Comparison of ENCODE assay signal across 8 cellular contexts in the genomic region with DNA sequence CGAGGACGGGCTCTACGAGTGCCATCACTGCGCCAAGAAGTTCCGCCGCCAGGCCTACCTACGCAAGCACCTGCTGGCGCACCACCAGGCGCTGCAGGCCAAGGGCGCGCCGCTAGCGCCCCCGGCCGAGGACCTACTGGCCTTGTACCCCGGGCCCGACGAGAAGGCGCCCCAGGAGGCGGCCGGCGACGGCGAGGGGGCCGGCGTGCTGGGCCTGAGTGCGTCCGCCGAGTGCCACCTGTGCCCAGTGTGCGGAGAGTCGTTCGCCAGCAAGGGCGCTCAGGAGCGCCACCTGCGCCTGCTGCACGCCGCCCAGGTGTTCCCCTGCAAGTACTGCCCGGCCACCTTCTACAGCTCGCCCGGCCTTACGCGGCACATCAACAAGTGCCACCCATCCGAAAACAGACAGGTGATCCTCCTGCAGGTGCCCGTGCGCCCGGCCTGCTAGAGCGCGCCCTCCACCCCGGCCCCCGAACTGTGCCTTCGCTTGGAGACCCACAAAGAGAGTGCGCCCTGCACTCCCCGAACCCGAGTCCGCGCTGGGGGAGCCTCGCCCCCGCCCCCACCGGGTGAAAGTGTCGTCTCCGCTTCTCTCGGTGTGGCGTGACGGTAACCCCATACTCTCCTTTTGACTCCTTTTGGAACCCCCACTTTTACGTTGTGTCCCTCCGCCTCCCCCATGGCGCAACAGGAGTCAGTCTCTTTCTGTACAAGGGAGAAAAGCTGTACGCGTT. TPM values are rescaled to one million over a fixed set of nuclear protein-coding genes. Genes with fewer than 3 reads are reported as not detected.
DNase-seq lines count a peak whose midpoint lies in the region; ATAC-seq and TF ChIP-seq lines count a peak whose summit lies in the region.

No MANE protein-coding gene starts in this region.

- H3K36me3 Mint-ChIP-seq in Calu3 (ENCODE audit: insufficient read depth, unreplicated experiment): no peaks in the 10 kb centered on the region
- peaks cover 22% of the 10 kb centered on the region for H3K36me3 Mint-ChIP-seq in activated T-helper 2 cell treated with anti-CD3 and anti-CD28 coated beads, Interferon-gamma antibody, Interleukin-2, Interleukin-4, amounts not matched to agents 10 μg/mL and 5 μg/mL and 100 μg/mL, durations not matched to agents 14 hours and 24 hours and 36 hours (ENCODE audit: low read depth)

- H3K27ac ChIP-seq in HUES64 (ENCODE audit: low read depth, low read length): no peak overlapping the region
- H3K27ac ChIP-seq in right lobe of liver: no peak overlapping the region

- no TSS peak for BruUV-seq in Calu3 (replicated peaks; lab: Mats Ljungman, UMichigan)

- peaks cover 45% of the 10 kb centered on the region for H3K4me1 ChIP-seq in HUES64 (ENCODE audit: insufficient read depth, low read length)
- H3K4me1 ChIP-seq in right lobe of liver: peaks cover 0 to 18% (median 0%) of the 10 kb centered on the region in 4 donors

- TF ChIP-seq CTCF in Calu3 (IDR thresholded peaks at IDR 0.05; ENCODE audit: unreplicated experiment) (no peak), right lobe of liver (IDR thresholded peaks at IDR 0.05) (peak in 2 of 4 donors; percentile 6 to 15)

- CTCF ChIA-PET in Calu3 (lab: Charles Lee): no interaction called here

- intact Hi-C loops in Calu3 (cut with micrococcal nuclease; ENCODE audit: unreplicated experiment): loop anchor here (10.0 kb wide), 1 partner anchor 285 kb away; no protein-coding TSS in a partner anchor
- intact Hi-C loops in activated T-helper 2 cell treated with anti-CD3 and anti-CD28 coated beads, Interferon-gamma antibody, Interleukin-2, Interleukin-4, amounts not matched to agents 10 μg/mL and 5 μg/mL and 100 μg/mL, durations not matched to agents 14 hours and 24 hours and 36 hours (cut with micrococcal nuclease): loop anchor here (2.0 to 10.0 kb wide), 5 partner anchors 43 to 1138 kb away; a partner anchor contains a TSS
- intact Hi-C loops in right lobe of liver (cut with DNase I): loop anchor here in 1 of 2 donors (10.0 kb wide), 1 partner anchor 195 kb away; no protein-coding TSS in a partner anchor

- H3K4me1 Mint-ChIP-seq in Calu3 (ENCODE audit: low read depth, unreplicated experiment): no peaks in the 10 kb centered on the region
- peaks cover 25% of the 10 kb centered on the region for H3K4me1 Mint-ChIP-seq in activated T-helper 2 cell treated with anti-CD3 and anti-CD28 coated beads, Interferon-gamma antibody, Interleukin-2, Interleukin-4, amounts not matched to agents 10 μg/mL and 5 μg/mL and 100 μg/mL, durations not matched to agents 14 hours and 24 hours and 36 hours (ENCODE audit: low read depth)

- no peak overlapping the region for H3K27ac Mint-ChIP-seq in Calu3 (ENCODE audit: unreplicated experiment)
- peak overlapping the region; percentile 56 for H3K27ac Mint-ChIP-seq in activated T-helper 2 cell treated with anti-CD3 and anti-CD28 coated beads, Interferon-gamma antibody, Interleukin-2, Interleukin-4, amounts not matched to agents 10 μg/mL and 5 μg/mL and 100 μg/mL, durations not matched to agents 14 hours and 24 hours and 36 hours

- DNase-seq in Calu3 (peak; percentile 28), right lobe of liver (no peak), GM19240 (ENCODE audit: insufficient read length, low spot score) (no peak)
- no peak for DNase-seq in activated T-helper 2 cell treated with anti-CD3 and anti-CD28 coated beads, Interferon-gamma antibody, Interleukin-2, Interleukin-4, amounts not matched to agents 10 μg/mL and 5 μg/mL and 100 μg/mL, durations not matched to agents 14 hours and 24 hours and 36 hours (ENCODE audit: low spot score)

- H3K27me3 ChIP-seq in HUES64 (ENCODE audit: insufficient read depth, low read length) (peaks cover 100% of the 10 kb centered on the region), right lobe of liver (peaks cover 0 to 44% of the 10 kb centered on the region in 2 donors)

- H3K9ac ChIP-seq in HUES64 (ENCODE audit: low read depth, low read length): no peak overlapping the region

- WGBS in HUES64: under 1% methylated on average over 69 of the region's 69 CpGs
- 4% methylated on average over 11 of the region's 69 CpGs for WGBS in right lobe of liver (ENCODE audit: insufficient coverage, low coverage, low lambda C conversion rate, missing lambda C conversion rate)

- no peaks in the 10 kb centered on the region for H3K9me3 Mint-ChIP-seq in Calu3 (ENCODE audit: low read depth, unreplicated experiment)
- H3K9me3 Mint-ChIP-seq in activated T-helper 2 cell treated with anti-CD3 and anti-CD28 coated beads, Interferon-gamma antibody, Interleukin-2, Interleukin-4, amounts not matched to agents 10 μg/mL and 5 μg/mL and 100 μg/mL, durations not matched to agents 14 hours and 24 hours and 36 hours: no peaks in the 10 kb centered on the region

- H3K9me3 ChIP-seq in HUES64 (ENCODE audit: insufficient read depth, low read depth, low read length): no peaks in the 10 kb centered on the region
- H3K9me3 ChIP-seq in right lobe of liver: no peaks in the 10 kb centered on the region

- H3K4me3 ChIP-seq in HUES64 (ENCODE audit: low read length) (peak overlapping the region; percentile 48), right lobe of liver (peak overlapping the region in 1 of 3 donors; percentile 10)

- ATAC-seq in right lobe of liver (peak in 3 of 4 donors; percentile 27 to 52 (median 42)), HG03520 (IDR thresholded peaks at IDR 0.05; ENCODE audit: unreplicated experiment) (no peak), GM21786 (IDR thresholded peaks at IDR 0.05; ENCODE audit: unreplicated experiment) (no peak), HG02938 (IDR thresholded peaks at IDR 0.05; ENCODE audit: unreplicated experiment) (no peak)

- H3K27me3 Mint-ChIP-seq in Calu3 (ENCODE audit: unreplicated experiment): peaks cover 12% of the 10 kb centered on the region
- H3K27me3 Mint-ChIP-seq in activated T-helper 2 cell treated with anti-CD3 and anti-CD28 coated beads, Interferon-gamma antibody, Interleukin-2, Interleukin-4, amounts not matched to agents 10 μg/mL and 5 μg/mL and 100 μg/mL, durations not matched to agents 14 hours and 24 hours and 36 hours (ENCODE audit: low read depth): peaks cover 52% of the 10 kb centered on the region

- H3K4me3 Mint-ChIP-seq in Calu3 (ENCODE audit: low read depth, unreplicated experiment): no peak overlapping the region
- H3K4me3 Mint-ChIP-seq in activated T-helper 2 cell treated with anti-CD3 and anti-CD28 coated beads, Interferon-gamma antibody, Interleukin-2, Interleukin-4, amounts not matched to agents 10 μg/mL and 5 μg/mL and 100 μg/mL, durations not matched to agents 14 hours and 24 hours and 36 hours (ENCODE audit: low read depth): peak overlapping the region; percentile 84

- TF ChIP-seq POLR2A in right lobe of liver (IDR thresholded peaks at IDR 0.05): no peak

- H3K36me3 ChIP-seq in HUES64 (ENCODE audit: insufficient read depth, low read length): no peaks in the 10 kb centered on the region
- H3K36me3 ChIP-seq in right lobe of liver: no peaks in the 10 kb centered on the region

RNA-seq across cellular contexts. Expression of a gene that starts 1.6 kb away (rescaled TPM):
- not detected in 2 replicates for total RNA-seq in Calu3 (2022)
- polyA plus RNA-seq in HUES64 (2013, experiment 1 of 2): 0.90 TPM
- 2.0 TPM for polyA plus RNA-seq in HUES64 (2013, experiment 2 of 2)
- 31.5 and 32.1 TPM in 2 replicates for total RNA-seq in activated T-helper 2 cell treated with anti-CD3 and anti-CD28 coated beads, Interferon-gamma antibody, Interleukin-2, Interleukin-4, amounts not matched to agents 10 μg/mL and 5 μg/mL and 100 μg/mL, durations not matched to agents 14 hours and 24 hours and 36 hours
- total RNA-seq in right lobe of liver: not detected

Comparison
In these comparisons a context has a peak if more than half of its experiments do, and no peak if none do; other contexts are left out.
1. ATAC-seq: peak in right lobe of liver (3 of 4); none in HG03520 (single experiment), GM21786 (single experiment) and HG02938 (single experiment).
2. RNA of a gene that starts 1.6 kb away (total RNA-seq): 31.5 to 32.1 TPM in activated T-helper 2 cell treated with anti-CD3 and anti-CD28 coated beads, Interferon-gamma antibody, Interleukin-2, Interleukin-4, amounts not matched to agents 10 μg/mL and 5 μg/mL and 100 μg/mL, durations not matched to agents 14 hours and 24 hours and 36 hours; not detected in Calu3 and not detected in right lobe of liver; every median in the first group is over 10 times any median in the second.